In genomic region chr22:41447435-41448188, GRCh38 we compare ENCODE assay signal across 8 cellular contexts. TPM values are rescaled to one million over a fixed set of nuclear protein-coding genes. Genes with fewer than 3 reads are reported as not detected.
DNase-seq lines count a peak whose midpoint lies in the region; ATAC-seq, FAIRE-seq and TF ChIP-seq lines count a peak whose summit lies in the region.

No MANE protein-coding gene starts in this region.

- DNase-seq in NCI-H2107 treated with DMSO at 0.1 percent for 48 hours (lab: John Stamatoyannopoulos, UW; ENCODE audit: unreplicated experiment) = peak; percentile 22
- no peak for DNase-seq in NCI-H2107 (lab: John Stamatoyannopoulos, UW)
- peak; percentile 61 for DNase-seq in NCI-H446 treated with DMSO at 0.1 percent for 48 hours (lab: John Stamatoyannopoulos, UW)
- DNase-seq in activated CD4-positive, alpha-beta T cell treated with anti-CD3 and anti-CD28 coated beads, Interleukin-2, amount 10 ng/mL, durations not matched to agents 24 days and 14 days = peak; percentile 89
- DNase-seq in HepG2 (ENCODE audit: low spot score) = peak; percentile 73
- peak; percentile 47 to 50 for DNase-seq in stimulated activated CD4-positive, alpha-beta T cell treated with anti-CD3 and anti-CD28 coated beads, Interleukin-2, amount 100 ng/mL, for 48 hours

- H2AFZ ChIP-seq in HepG2 (ENCODE audit: low read length) = no peak overlapping the region

- no peaks in the 10 kb centered on the region for H3K9me3 Mint-ChIP-seq in activated CD4-positive, alpha-beta T cell treated with anti-CD3 and anti-CD28 coated beads, Interleukin-2, amount 10 ng/mL, durations not matched to agents 24 days and 14 days
- H3K9me3 Mint-ChIP-seq in dendritic cell treated with granulocyte-macrophage colony-stimulating factor and Interleukin-4, amounts not matched to agents 40 ng/mL and 50 ng/mL, for 4 days = no peaks in the 10 kb centered on the region

- peak overlapping the region; percentile 100 for H3K27ac ChIP-seq in HepG2 (ENCODE audit: extremely low read length, insufficient read depth, low read length)

- peaks cover 43% of the 10 kb centered on the region for H3K79me2 ChIP-seq in HepG2 (ENCODE audit: insufficient read depth, low read length)

- peak overlapping the region; percentile 99 for H3K9ac ChIP-seq in HepG2 (ENCODE audit: insufficient read depth, low read depth, low read length)

- TF ChIP-seq POLR2A in HepG2 (IDR thresholded peaks at IDR 0.05; ENCODE audit: insufficient read depth in 1 of 2, low read depth in 2 of 2, low read length in 2 of 2) = peak; percentile 80 to 84

- no peaks in the 10 kb centered on the region for H3K9me3 ChIP-seq in HepG2 (ENCODE audit: low read length)

- peaks cover 2 to 4% of the 10 kb centered on the region in 2 experiments; a peak in 1 of 5 replicates for H3K36me3 ChIP-seq in HepG2 (replicated peaks in 1 of 2; ENCODE audit: control insufficient read depth in 1 of 2, insufficient read depth in 2 of 2, low read length in 2 of 2)

- in situ Hi-C loops in HepG2 (cut with HindIII; ENCODE audit: extremely low pct_ligation_motif_present, low pct_unique_long_range_greater_than_20kb) = no loop called here

- no peaks in the 10 kb centered on the region for H3K27me3 Mint-ChIP-seq in activated CD4-positive, alpha-beta T cell treated with anti-CD3 and anti-CD28 coated beads, Interleukin-2, amount 10 ng/mL, durations not matched to agents 24 days and 14 days
- no peaks in the 10 kb centered on the region for H3K27me3 Mint-ChIP-seq in dendritic cell treated with granulocyte-macrophage colony-stimulating factor and Interleukin-4, amounts not matched to agents 40 ng/mL and 50 ng/mL, for 4 days

- ATAC-seq in HepG2 (peak; percentile 47), GM21529 (IDR thresholded peaks at IDR 0.05; ENCODE audit: unreplicated experiment) (no peak)

- WGBS in HepG2 (ENCODE audit: low lambda C conversion rate) = 0% methylated on average over 22 of the region's 63 CpGs

- peak overlapping the region; percentile 91 for H3K4me2 ChIP-seq in HepG2 (ENCODE audit: low read depth, low read length)

- peak overlapping the region; percentile 96 for H3K4me3 Mint-ChIP-seq in activated CD4-positive, alpha-beta T cell treated with anti-CD3 and anti-CD28 coated beads, Interleukin-2, amount 10 ng/mL, durations not matched to agents 24 days and 14 days
- peak overlapping the region; percentile 100 for H3K4me3 Mint-ChIP-seq in dendritic cell treated with granulocyte-macrophage colony-stimulating factor and Interleukin-4, amounts not matched to agents 40 ng/mL and 50 ng/mL, for 4 days

- H4K20me1 ChIP-seq in HepG2 (ENCODE audit: insufficient read depth, low read length) = 0 out of 2 replicates have a peak, but pooled peaks cover 2% of the 10 kb centered on the region

- intact Hi-C loops in activated CD4-positive, alpha-beta T cell treated with anti-CD3 and anti-CD28 coated beads, Interleukin-2, amount 10 ng/mL, durations not matched to agents 24 days and 14 days (cut with micrococcal nuclease) = loop anchor here (1.0 to 10.0 kb wide), 7 partner anchors 21 to 810 kb away; partner anchors contain the start of genes DESI1, EP300, MRTFA and PHF5A
- intact Hi-C loops in dendritic cell treated with granulocyte-macrophage colony-stimulating factor and Interleukin-4, amounts not matched to agents 40 ng/mL and 50 ng/mL, for 4 days (cut with micrococcal nuclease) = loop anchor here (1.0 kb wide), 1 partner anchor 174 kb away; the partner anchor contains the start of genes DESI1 and XRCC6
- intact Hi-C loops in HepG2 (cut with micrococcal nuclease; ENCODE audit: unreplicated experiment) = loop anchor here (1.0 to 10.0 kb wide), 2 partner anchors 22 to 163 kb away; partner anchors contain the start of genes ACO2 and RANGAP1

- H3K27ac Mint-ChIP-seq in activated CD4-positive, alpha-beta T cell treated with anti-CD3 and anti-CD28 coated beads, Interleukin-2, amount 10 ng/mL, durations not matched to agents 24 days and 14 days = peak overlapping the region; percentile 95
- peak overlapping the region; percentile 99 for H3K27ac Mint-ChIP-seq in dendritic cell treated with granulocyte-macrophage colony-stimulating factor and Interleukin-4, amounts not matched to agents 40 ng/mL and 50 ng/mL, for 4 days

- POLR2A ChIA-PET in HepG2 (lab: Yijun Ruan, JAX) = interaction anchor here (0.7 to 5.2 kb wide), 45 partner anchors 10 to 591 kb away, joined by 3 to 122 read pairs (median 4); partner anchors contain the start of genes ACO2, PHF5A, PMM1 and RANGAP1

- no TSS peak for BruUV-seq in HepG2 (replicated peaks; lab: Mats Ljungman, UMichigan)

- H3K4me3 ChIP-seq in HepG2 (replicated peaks in 1 of 3; ENCODE audit: insufficient read depth in 1 of 3, low read depth in 2 of 3, low read length in 3 of 3) = peak overlapping the region; percentile 89 to 97 (median 90)

- H3K4me1 Mint-ChIP-seq in activated CD4-positive, alpha-beta T cell treated with anti-CD3 and anti-CD28 coated beads, Interleukin-2, amount 10 ng/mL, durations not matched to agents 24 days and 14 days = peaks cover 23% of the 10 kb centered on the region
- peaks cover 19% of the 10 kb centered on the region for H3K4me1 Mint-ChIP-seq in dendritic cell treated with granulocyte-macrophage colony-stimulating factor and Interleukin-4, amounts not matched to agents 40 ng/mL and 50 ng/mL, for 4 days (ENCODE audit: low read depth)

- no peak for FAIRE-seq in HepG2 (lab: Jason Lieb, UNC)

- TF ChIP-seq EP300 in HepG2 (IDR thresholded peaks at IDR 0.05; ENCODE audit: low read depth in 2 of 2, low read length in 2 of 2) (no peak), HepG2 (CRISPR knock-in tag; IDR thresholded peaks at IDR 0.05; ENCODE audit: borderline replicate concordance) (no peak)

- no peak for TF ChIP-seq CTCF in HepG2 (CRISPR knock-in tag; IDR thresholded peaks at IDR 0.05)

- peaks cover 22% of the 10 kb centered on the region for H3K4me1 ChIP-seq in HepG2 (ENCODE audit: insufficient read depth, low read length)

- CTCF ChIA-PET in HepG2 (lab: Yijun Ruan, JAX; ENCODE audit: low intra/inter-chr PET ratio, low total read pairs) = no interaction called here

- no peaks in the 10 kb centered on the region; a peak in 1 of 5 replicates for H3K27me3 ChIP-seq in HepG2 (ENCODE audit: control insufficient read depth in 1 of 2, insufficient read depth in 2 of 2, low read length in 2 of 2)

- TF ChIP-seq RAD21 in HepG2 (CRISPR knock-in tag; IDR thresholded peaks at IDR 0.05) = peak; percentile 60; the same call in 1 of the 2 replicates

- H3K36me3 Mint-ChIP-seq in activated CD4-positive, alpha-beta T cell treated with anti-CD3 and anti-CD28 coated beads, Interleukin-2, amount 10 ng/mL, durations not matched to agents 24 days and 14 days (ENCODE audit: low read depth) = peaks cover 24% of the 10 kb centered on the region
- H3K36me3 Mint-ChIP-seq in dendritic cell treated with granulocyte-macrophage colony-stimulating factor and Interleukin-4, amounts not matched to agents 40 ng/mL and 50 ng/mL, for 4 days (ENCODE audit: low read depth) = peaks cover 63% of the 10 kb centered on the region

RNA-seq across cellular contexts. Expression of gene TOB2, which starts 1.0 kb away (rescaled TPM):
- 41.4 and 42.7 TPM in 2 replicates for total RNA-seq in activated CD4-positive, alpha-beta T cell treated with anti-CD3 and anti-CD28 coated beads, Interleukin-2, amount 10 ng/mL, durations not matched to agents 24 days and 14 days
- 13.7 and 16.7 TPM in 2 replicates for total RNA-seq in HepG2 (2016; rRNA removed; fragmentation: Illumina TruSeq; extraction: Trizol)
- total RNA-seq in HepG2 (2016; cell fraction: cytosol; rRNA removed; fragmentation: Illumina TruSeq; extraction: Trizol; ENCODE audit: low read depth) = 2.7 and 2.9 TPM in 2 replicates
- total RNA-seq in HepG2 (2016; cell fraction: insoluble cytoplasmic fraction; rRNA removed; fragmentation: Illumina TruSeq; extraction: Trizol) = 14.1 and 14.3 TPM in 2 replicates
- 14.6 and 15.0 TPM in 2 replicates for total RNA-seq in HepG2 (2016; cell fraction: membrane; rRNA removed; fragmentation: Illumina TruSeq; extraction: Trizol)
- total RNA-seq in HepG2 (2016; cell fraction: nucleus; rRNA removed; fragmentation: Illumina TruSeq; extraction: Trizol) = 14.9 and 16.2 TPM in 2 replicates
- 12.2 and 14.3 TPM in 2 replicates for polyA plus RNA-seq in HepG2 (2011; rRNA removed)
- 9.6 and 10.9 TPM in 2 replicates for polyA plus RNA-seq in HepG2 (2011; cell fraction: cytosol; rRNA removed)
- polyA plus RNA-seq in HepG2 (2011; cell fraction: nucleus; rRNA removed) = 20.7 and 21.6 TPM in 2 replicates
- 12.6 and 16.8 TPM in 2 replicates for polyA plus RNA-seq in HepG2 (2012)
- 2.0 TPM in 2 replicates for polyA plus RNA-seq in HepG2 (2016; cell fraction: cytosol; fragmentation: Illumina TruSeq; extraction: Trizol; ENCODE audit: low read depth)
- 19.1 and 21.8 TPM in 2 replicates for polyA plus RNA-seq in HepG2 (2016; cell fraction: insoluble cytoplasmic fraction; fragmentation: Illumina TruSeq; extraction: Trizol; ENCODE audit: low read depth)
- polyA plus RNA-seq in HepG2 (2016; cell fraction: membrane; fragmentation: Illumina TruSeq; extraction: Trizol; ENCODE audit: low read depth) = 8.7 and 9.6 TPM in 2 replicates
- polyA plus RNA-seq in HepG2 (2016; cell fraction: nucleus; fragmentation: Illumina TruSeq; extraction: Trizol; ENCODE audit: insufficient read depth, low read depth) = 31.0 and 32.7 TPM in 2 replicates
- polyA minus RNA-seq in HepG2 (2011; rRNA and poly(A)+ RNA removed; ENCODE audit: low replicate concordance) = 15.4 and 25.4 TPM in 2 replicates
- 14.9 TPM in 2 replicates for polyA minus RNA-seq in HepG2 (2011; cell fraction: cytosol; rRNA and poly(A)+ RNA removed)
- 8.5 and 10.2 TPM in 2 replicates for polyA minus RNA-seq in HepG2 (2011; cell fraction: nucleus; rRNA and poly(A)+ RNA removed)

RNA-seq across cellular contexts. Expression of gene PHF5A, which starts 20.9 kb away (rescaled TPM):
- 90.3 and 98.3 TPM in 2 replicates for total RNA-seq in activated CD4-positive, alpha-beta T cell treated with anti-CD3 and anti-CD28 coated beads, Interleukin-2, amount 10 ng/mL, durations not matched to agents 24 days and 14 days
- 105 and 154 TPM in 2 replicates for total RNA-seq in HepG2 (2016; rRNA removed; fragmentation: Illumina TruSeq; extraction: Trizol)
- 34.8 TPM in 2 replicates for total RNA-seq in HepG2 (2016; cell fraction: cytosol; rRNA removed; fragmentation: Illumina TruSeq; extraction: Trizol; ENCODE audit: low read depth)
- 107 and 165 TPM in 2 replicates for total RNA-seq in HepG2 (2016; cell fraction: insoluble cytoplasmic fraction; rRNA removed; fragmentation: Illumina TruSeq; extraction: Trizol)
- 55.9 and 58.9 TPM in 2 replicates for total RNA-seq in HepG2 (2016; cell fraction: membrane; rRNA removed; fragmentation: Illumina TruSeq; extraction: Trizol)
- 38.4 and 43.4 TPM in 2 replicates for total RNA-seq in HepG2 (2016; cell fraction: nucleus; rRNA removed; fragmentation: Illumina TruSeq; extraction: Trizol)
- 50.7 and 56.6 TPM in 2 replicates for polyA plus RNA-seq in HepG2 (2011; rRNA removed)
- 43.0 and 50.6 TPM in 2 replicates for polyA plus RNA-seq in HepG2 (2011; cell fraction: cytosol; rRNA removed)
- polyA plus RNA-seq in HepG2 (2011; cell fraction: nucleus; rRNA removed) = 14.8 and 17.9 TPM in 2 replicates
- polyA plus RNA-seq in HepG2 (2012) = 42.0 and 46.3 TPM in 2 replicates
- 22.7 and 24.1 TPM in 2 replicates for polyA plus RNA-seq in HepG2 (2016; cell fraction: cytosol; fragmentation: Illumina TruSeq; extraction: Trizol; ENCODE audit: low read depth)
- 141 and 153 TPM in 2 replicates for polyA plus RNA-seq in HepG2 (2016; cell fraction: insoluble cytoplasmic fraction; fragmentation: Illumina TruSeq; extraction: Trizol; ENCODE audit: low read depth)
- polyA plus RNA-seq in HepG2 (2016; cell fraction: membrane; fragmentation: Illumina TruSeq; extraction: Trizol; ENCODE audit: low read depth) = 38.6 and 42.2 TPM in 2 replicates
- 44.4 and 50.2 TPM in 2 replicates for polyA plus RNA-seq in HepG2 (2016; cell fraction: nucleus; fragmentation: Illumina TruSeq; extraction: Trizol; ENCODE audit: insufficient read depth, low read depth)
- 22.2 and 41.1 TPM in 2 replicates for polyA minus RNA-seq in HepG2 (2011; rRNA and poly(A)+ RNA removed; ENCODE audit: low replicate concordance)
- polyA minus RNA-seq in HepG2 (2011; cell fraction: cytosol; rRNA and poly(A)+ RNA removed) = 11.8 and 12.4 TPM in 2 replicates
- 14.3 and 15.1 TPM in 2 replicates for polyA minus RNA-seq in HepG2 (2011; cell fraction: nucleus; rRNA and poly(A)+ RNA removed)

RNA-seq across cellular contexts. Expression of gene ACO2, which starts 21.3 kb away (rescaled TPM):
- 103 and 104 TPM in 2 replicates for total RNA-seq in activated CD4-positive, alpha-beta T cell treated with anti-CD3 and anti-CD28 coated beads, Interleukin-2, amount 10 ng/mL, durations not matched to agents 24 days and 14 days
- 39.3 and 45.6 TPM in 2 replicates for total RNA-seq in HepG2 (2016; rRNA removed; fragmentation: Illumina TruSeq; extraction: Trizol)
- 34.7 and 46.3 TPM in 2 replicates for total RNA-seq in HepG2 (2016; cell fraction: cytosol; rRNA removed; fragmentation: Illumina TruSeq; extraction: Trizol; ENCODE audit: low read depth)
- total RNA-seq in HepG2 (2016; cell fraction: insoluble cytoplasmic fraction; rRNA removed; fragmentation: Illumina TruSeq; extraction: Trizol) = 35.3 and 49.1 TPM in 2 replicates
- 68.4 and 83.2 TPM in 2 replicates for total RNA-seq in HepG2 (2016; cell fraction: membrane; rRNA removed; fragmentation: Illumina TruSeq; extraction: Trizol)
- total RNA-seq in HepG2 (2016; cell fraction: nucleus; rRNA removed; fragmentation: Illumina TruSeq; extraction: Trizol) = 37.1 and 37.3 TPM in 2 replicates
- polyA plus RNA-seq in HepG2 (2011; rRNA removed) = 19.2 and 19.4 TPM in 2 replicates
- polyA plus RNA-seq in HepG2 (2011; cell fraction: cytosol; rRNA removed) = 34.8 and 36.5 TPM in 2 replicates
- 61.6 and 75.9 TPM in 2 replicates for polyA plus RNA-seq in HepG2 (2011; cell fraction: nucleus; rRNA removed)
- polyA plus RNA-seq in HepG2 (2012) = 57.9 and 62.9 TPM in 2 replicates
- 61.5 and 78.5 TPM in 2 replicates for polyA plus RNA-seq in HepG2 (2016; cell fraction: cytosol; fragmentation: Illumina TruSeq; extraction: Trizol; ENCODE audit: low read depth)
- 39.9 and 50.2 TPM in 2 replicates for polyA plus RNA-seq in HepG2 (2016; cell fraction: insoluble cytoplasmic fraction; fragmentation: Illumina TruSeq; extraction: Trizol; ENCODE audit: low read depth)
- 77.9 and 110 TPM in 2 replicates for polyA plus RNA-seq in HepG2 (2016; cell fraction: membrane; fragmentation: Illumina TruSeq; extraction: Trizol; ENCODE audit: low read depth)
- 51.9 and 54.4 TPM in 2 replicates for polyA plus RNA-seq in HepG2 (2016; cell fraction: nucleus; fragmentation: Illumina TruSeq; extraction: Trizol; ENCODE audit: insufficient read depth, low read depth)
- 18.9 and 35.9 TPM in 2 replicates for polyA minus RNA-seq in HepG2 (2011; rRNA and poly(A)+ RNA removed; ENCODE audit: low replicate concordance)
- polyA minus RNA-seq in HepG2 (2011; cell fraction: cytosol; rRNA and poly(A)+ RNA removed) = 31.6 and 35.4 TPM in 2 replicates
- polyA minus RNA-seq in HepG2 (2011; cell fraction: nucleus; rRNA and poly(A)+ RNA removed) = 29.2 and 32.8 TPM in 2 replicates
